ENCODE assay signal across 2 cellular contexts in the genomic region with DNA sequence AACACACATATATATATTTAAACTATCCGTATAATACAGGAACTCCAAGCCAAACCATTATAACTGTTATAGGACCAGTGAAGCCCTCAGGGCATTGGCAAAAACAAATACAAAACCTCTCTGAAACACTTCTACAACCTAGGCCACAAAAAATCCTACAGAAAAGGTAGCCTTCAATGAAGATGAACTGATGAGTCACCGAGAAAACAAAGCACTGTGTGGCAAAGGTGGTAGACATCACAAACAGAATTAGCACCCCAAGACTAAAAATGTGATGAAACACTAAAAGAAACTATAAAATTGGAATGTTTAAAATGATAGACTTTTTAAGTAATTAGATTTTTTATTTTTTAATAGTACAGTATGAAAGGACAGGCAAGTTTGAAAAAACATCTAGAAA.
A peak's percentile ranks its signal among the peaks of the same experiment; 100 is the strongest.
TF ChIP-seq lines count a peak whose summit lies in the region.

No MANE protein-coding gene starts in this region.

TF ChIP-seq in A549, 52 proteins besides CTCF, POLR2A, EP300 and RAD21:
- TF ChIP-seq FOSL2 (IDR thresholded peaks at IDR 0.05) (no peak), FOSL2 (CRISPR knock-in tag; IDR thresholded peaks at IDR 0.05) (peak; percentile 45), KDM1A (IDR thresholded peaks at IDR 0.05; ENCODE audit: low read depth) (no peak), CHD4 (IDR thresholded peaks at IDR 0.05; ENCODE audit: borderline replicate concordance) (no peak), HOXB13 (CRISPR knock-in tag; IDR thresholded peaks at IDR 0.05; ENCODE audit: low read depth) (no peak)

TF ChIP-seq in GM12878, 131 proteins besides CTCF, POLR2A, EP300 and RAD21:
- TF ChIP-seq PML (IDR thresholded peaks at IDR 0.05; ENCODE audit: low read length): no peak
- TF ChIP-seq MTA2 (IDR thresholded peaks at IDR 0.05; ENCODE audit: low read depth): peak; percentile 12; the same call in 1 of the 2 replicates
- TF ChIP-seq JUND (IDR thresholded peaks at IDR 0.05; ENCODE audit: low read depth, low read length): no peak
- no peak for TF ChIP-seq BHLHE40 (IDR thresholded peaks at IDR 0.05; ENCODE audit: borderline replicate concordance in 1 of 2, low read depth in 2 of 2, low read length in 1 of 2)
- no peak for TF ChIP-seq PAX5 (IDR thresholded peaks at IDR 0.05; ENCODE audit: borderline replicate concordance, low read depth, low read length)
- no peak for TF ChIP-seq NRF1 (conservative IDR thresholded peaks at IDR 0.05; ENCODE audit: low read depth, low read length)
- no peak for TF ChIP-seq IKZF2 (IDR thresholded peaks at IDR 0.05)
- no peak for TF ChIP-seq TAF1 (IDR thresholded peaks at IDR 0.05; ENCODE audit: borderline replicate concordance, low read depth, low read length)
- 0 out of 2 replicates have a peak, but pooled peaks have one; percentile 33 for TF ChIP-seq BMI1 (IDR thresholded peaks at IDR 0.05; ENCODE audit: borderline replicate concordance)
- no peak for TF ChIP-seq PAX8 (IDR thresholded peaks at IDR 0.05)
- no peak for TF ChIP-seq RELA (IDR thresholded peaks at IDR 0.05; ENCODE audit: borderline replicate concordance, partially characterized antibody)
- no peak for TF ChIP-seq CBX3 (IDR thresholded peaks at IDR 0.05; ENCODE audit: borderline replicate concordance, low read depth)
- TF ChIP-seq, protein P1, sequence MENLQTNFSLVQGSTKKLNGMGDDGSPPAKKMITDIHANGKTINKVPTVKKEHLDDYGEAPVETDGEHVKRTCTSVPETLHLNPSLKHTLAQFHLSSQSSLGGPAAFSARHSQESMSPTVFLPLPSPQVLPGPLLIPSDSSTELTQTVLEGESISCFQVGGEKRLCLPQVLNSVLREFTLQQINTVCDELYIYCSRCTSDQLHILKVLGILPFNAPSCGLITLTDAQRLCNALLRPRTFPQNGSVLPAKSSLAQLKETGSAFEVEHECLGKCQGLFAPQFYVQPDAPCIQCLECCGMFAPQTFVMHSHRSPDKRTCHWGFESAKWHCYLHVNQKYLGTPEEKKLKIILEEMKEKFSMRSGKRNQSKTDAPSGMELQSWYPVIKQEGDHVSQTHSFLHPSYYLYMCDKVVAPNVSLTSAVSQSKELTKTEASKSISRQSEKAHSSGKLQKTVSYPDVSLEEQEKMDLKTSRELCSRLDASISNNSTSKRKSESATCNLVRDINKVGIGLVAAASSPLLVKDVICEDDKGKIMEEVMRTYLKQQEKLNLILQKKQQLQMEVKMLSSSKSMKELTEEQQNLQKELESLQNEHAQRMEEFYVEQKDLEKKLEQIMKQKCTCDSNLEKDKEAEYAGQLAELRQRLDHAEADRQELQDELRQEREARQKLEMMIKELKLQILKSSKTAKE (IDR thresholded peaks at IDR 0.05; ENCODE audit: low read depth, poor library complexity, severe bottlenecking): peak; percentile 59
- TF ChIP-seq CBX5 (IDR thresholded peaks at IDR 0.05; ENCODE audit: low read depth): no peak
- no peak for TF ChIP-seq POLR2AphosphoS2 (IDR thresholded peaks at IDR 0.05; ENCODE audit: low read depth, low read length)
- no peak for TF ChIP-seq BACH1 (IDR thresholded peaks at IDR 0.05; ENCODE audit: borderline replicate concordance)
